32 cellular contexts compared by ENCODE assay signal in the genomic region with DNA sequence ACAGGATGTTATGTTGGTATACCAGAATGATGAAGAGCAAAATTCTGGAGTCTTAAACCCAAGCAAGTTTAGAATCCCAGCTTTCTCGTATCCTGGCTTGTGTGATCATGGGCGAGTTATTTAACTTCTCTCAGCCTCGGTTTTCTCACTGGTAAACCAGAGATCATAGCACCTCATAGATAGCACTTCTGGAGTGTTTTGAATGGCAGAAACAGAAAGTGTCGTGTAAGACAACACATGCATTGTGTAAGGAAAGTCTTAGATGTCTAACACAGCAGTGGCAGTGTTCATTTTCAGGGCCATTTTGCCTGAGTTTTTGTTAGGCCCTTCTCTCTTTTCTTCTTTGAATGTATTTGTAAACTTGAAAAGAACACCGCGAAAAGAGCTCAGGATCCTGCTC.
"Had no signal": no experiment of that assay in that cellular context is flagged by ENCODE, and none has a peak within 500 bp of the region (broad histone marks: within the 10 kb centered on the region; RNA-seq: fewer than 3 reads in every experiment).

No MANE protein-coding gene starts in this region.

- H3K27ac Mint-ChIP-seq: activated B cell treated with CpG ODN at 0.5 μM for 24 hours; activated CD4-positive, alpha-beta T cell treated with anti-CD3 and anti-CD28 coated beads for 36 hours; activated naive CD8-positive, alpha-beta T cell; activated T-helper 2 cell treated with anti-CD3 and anti-CD28 coated beads, Interferon-gamma antibody, Interleukin-2, Interleukin-4, amounts not matched to agents 10 μg/mL and 5 μg/mL and 100 μg/mL, durations not matched to agents 14 hours and 24 hours and 36 hours; T-helper 1 cell treated with Interleukin-12 subunit alpha and Interleukin-12 subunit beta and Interleukin-4 antibody, amounts not matched to agents 30 μg/mL and 1 μg/mL, for 36 hours had no signal

- H3K9me3 ChIP-seq: ascending aorta, esophagus squamous epithelium, gastroesophageal sphincter, mucosa of descending colon, ovary, right lobe of liver, testis, vagina had no signal

- H3K4me3 Mint-ChIP-seq: activated B cell treated with CpG ODN at 0.5 μM for 24 hours; activated CD4-positive, alpha-beta T cell treated with anti-CD3 and anti-CD28 coated beads for 36 hours; activated naive CD8-positive, alpha-beta T cell; activated T-cell treated with anti-CD3 and anti-CD28 coated beads, Interleukin-2, amount 50 U/mL, for 4 hours; central memory CD8-positive, alpha-beta T cell; stimulated activated naive B cell treated with anti-CD40 and anti-IgM and Interleukin-4, amounts not matched to agents 10 μg/mL and 1 μg/mL and 100 μg/mL, for 72 hours; T-helper 1 cell treated with Interleukin-12 subunit alpha and Interleukin-12 subunit beta and Interleukin-4 antibody, amounts not matched to agents 30 μg/mL and 1 μg/mL, for 36 hours had no signal

- DNase-seq: activated B cell treated with CpG ODN at 0.5 μM for 24 hours; activated CD4-positive, alpha-beta T cell treated with anti-CD3 and anti-CD28 coated beads for 36 hours; activated CD4-positive, alpha-beta T cell treated with anti-CD3 and anti-CD28 coated beads, Interleukin-2, amount 50 U/mL, for 48 hours; activated CD8-positive, alpha-beta memory T cell treated with anti-CD3 and anti-CD28 coated beads, Interleukin-2, amount 50 U/mL, for 48 hours; activated naive CD4-positive, alpha-beta T cell; activated T-cell treated with anti-CD3 and anti-CD28 coated beads, Interleukin-2, amount 50 U/mL, for 4 hours; brain microvascular endothelial cell; effector memory CD4-positive, alpha-beta T cell; esophagus squamous epithelium; head of caudate nucleus; hypothalamus; left cardiac atrium; mesenchymal stem cell; mucosa of descending colon; ovary; right lobe of liver; small intestine; stimulated activated CD4-positive, alpha-beta T cell treated with anti-CD3 and anti-CD28 coated beads, Interleukin-2, amount 100 ng/mL, for 24 hours; T1000; testis; trophoblast cell had no signal

- H3K9me3 Mint-ChIP-seq: activated B cell treated with CpG ODN at 0.5 μM for 24 hours; activated T-helper 2 cell treated with anti-CD3 and anti-CD28 coated beads, Interferon-gamma antibody, Interleukin-2, Interleukin-4, amounts not matched to agents 10 μg/mL and 5 μg/mL and 100 μg/mL, durations not matched to agents 14 hours and 24 hours and 36 hours; central memory CD8-positive, alpha-beta T cell; T-helper 1 cell treated with Interleukin-12 subunit alpha and Interleukin-12 subunit beta and Interleukin-4 antibody, amounts not matched to agents 30 μg/mL and 1 μg/mL, for 36 hours had no signal

- H3K27me3 Mint-ChIP-seq: activated B cell treated with CpG ODN at 0.5 μM for 24 hours; activated CD4-positive, alpha-beta T cell treated with anti-CD3 and anti-CD28 coated beads for 36 hours; activated naive CD8-positive, alpha-beta T cell; central memory CD8-positive, alpha-beta T cell; stimulated activated naive B cell treated with anti-CD40 and anti-IgM and Interleukin-4, amounts not matched to agents 10 μg/mL and 1 μg/mL and 100 μg/mL, for 72 hours had no signal

- H3K36me3 Mint-ChIP-seq: activated naive CD8-positive, alpha-beta T cell had no signal

- H3K27me3 ChIP-seq: adrenal gland, ascending aorta, brain microvascular endothelial cell, esophagus squamous epithelium, gastroesophageal sphincter, ovary, right lobe of liver, testis, vagina had no signal

- H3K36me3 ChIP-seq: adrenal gland, ascending aorta, brain microvascular endothelial cell, esophagus squamous epithelium, gastroesophageal sphincter, ovary, right lobe of liver, vagina had no signal

- H3K4me3 ChIP-seq: adrenal gland, ascending aorta, esophagus squamous epithelium, gastroesophageal sphincter, mucosa of descending colon, ovary, right lobe of liver, testis, vagina had no signal

- H3K4me1 ChIP-seq: ascending aorta, right lobe of liver, testis, vagina had no signal

- ATAC-seq: activated CD4-positive, alpha-beta T cell treated with anti-CD3 and anti-CD28 coated beads for 36 hours; activated T-cell treated with anti-CD3 and anti-CD28 coated beads, Interleukin-2, amount 50 U/mL, for 4 hours; mucosa of descending colon; right lobe of liver had no signal

- FAIRE-seq: colon, islet of Langerhans, small intestine had no signal

- H3K27ac ChIP-seq: adrenal gland, ascending aorta, brain microvascular endothelial cell, ovary, right lobe of liver, testis, vagina had no signal
